Comparison of ENCODE assay signal across 8 cellular contexts in the genomic region with DNA sequence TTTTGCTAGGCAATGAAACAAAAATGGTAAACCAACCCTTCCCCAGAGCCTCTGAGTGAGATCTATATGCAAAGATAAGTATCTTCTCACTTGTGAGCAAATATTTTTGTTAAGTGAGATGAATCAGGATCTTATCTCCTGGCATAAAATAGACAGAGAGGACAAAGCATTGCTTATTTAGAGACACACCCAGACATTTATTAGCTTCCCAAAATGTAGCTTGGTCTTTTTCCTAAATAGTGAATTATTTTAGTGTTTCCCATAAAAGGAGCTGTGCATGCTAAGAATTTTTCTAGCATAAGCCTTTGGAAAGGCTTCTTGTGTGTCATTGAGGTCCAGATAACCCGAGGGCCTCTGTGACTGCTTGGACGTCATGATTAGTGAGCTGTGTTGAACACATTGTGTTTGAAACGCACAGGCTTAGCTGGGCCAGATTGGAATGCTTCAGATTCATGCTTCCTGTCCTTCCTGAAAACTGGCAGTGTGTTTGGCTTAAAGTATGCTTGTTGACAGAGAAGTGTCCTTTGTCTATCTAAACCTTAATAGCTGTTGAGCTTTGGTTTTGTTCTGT. TPM values are rescaled to one million over a fixed set of nuclear protein-coding genes. Genes with fewer than 3 reads are reported as not detected.
DNase-seq lines count a peak whose midpoint lies in the region; ATAC-seq and TF ChIP-seq lines count a peak whose summit lies in the region.

No MANE protein-coding gene starts in this region.

- H3K9me3 ChIP-seq in muscle layer of duodenum (ENCODE audit: control insufficient read depth in 1 of 2, low read length in 2 of 2): no peaks in the 10 kb centered on the region

- DNase-seq in AG08395 (ENCODE audit: low spot score) (peak; percentile 93), NCI-H226 (peak; percentile 91), endothelial cell (ENCODE audit: low spot score) (peak; percentile 40), NCI-H446 treated with DMSO at 0.1 percent for 48 hours (lab: John Stamatoyannopoulos, UW) (no peak), HT-29 (ENCODE audit: low spot score) (no peak)

- H3K4me3 ChIP-seq in muscle layer of duodenum (ENCODE audit: low read depth in 1 of 2, low read length in 2 of 2): no peak overlapping the region

- peak overlapping the region; percentile 42 for H3K27ac ChIP-seq in muscle layer of duodenum (ENCODE audit: low read length)

- peaks cover 3 to 10% of the 10 kb centered on the region in 2 donors for H3K36me3 ChIP-seq in muscle layer of duodenum (ENCODE audit: control insufficient read depth in 1 of 2, insufficient read depth in 2 of 2, low read length in 2 of 2)

- ATAC-seq in GM18868 (IDR thresholded peaks at IDR 0.05; ENCODE audit: unreplicated experiment) (no peak), HG03175 (IDR thresholded peaks at IDR 0.05; ENCODE audit: unreplicated experiment) (no peak)

- TF ChIP-seq CTCF in endothelial cell (IDR thresholded peaks at IDR 0.05; ENCODE audit: unreplicated experiment): no peak

- H3K36me3 Mint-ChIP-seq in endothelial cell (ENCODE audit: low read depth, unreplicated experiment): peaks cover 31% of the 10 kb centered on the region

- no peaks in the 10 kb centered on the region for H3K9me3 Mint-ChIP-seq in endothelial cell (ENCODE audit: unreplicated experiment)

- H3K27me3 ChIP-seq in muscle layer of duodenum (ENCODE audit: low read depth, low read length): no peaks in the 10 kb centered on the region

- peak overlapping the region; percentile 93 for H3K27ac Mint-ChIP-seq in endothelial cell (ENCODE audit: unreplicated experiment)

- no peaks in the 10 kb centered on the region for H3K27me3 Mint-ChIP-seq in endothelial cell (ENCODE audit: unreplicated experiment)

- peaks cover 8 to 12% of the 10 kb centered on the region in 2 donors for H3K4me1 ChIP-seq in muscle layer of duodenum (ENCODE audit: control insufficient read depth in 1 of 2, insufficient read depth in 2 of 2, low read length in 2 of 2)

- no peak overlapping the region for H3K4me3 Mint-ChIP-seq in endothelial cell (ENCODE audit: unreplicated experiment)

- peaks cover 29% of the 10 kb centered on the region for H3K4me1 Mint-ChIP-seq in endothelial cell (ENCODE audit: unreplicated experiment)

RNA-seq across cellular contexts. Expression of gene MTHFD1L, which starts 16.5 kb away (rescaled TPM):
- total RNA-seq in endothelial cell (ENCODE audit: unreplicated experiment): 66.0 TPM
- 14.7 and 16.4 TPM in 2 replicates for total RNA-seq in HT-29 (2014; rRNA removed; shearing (Covaris generic))

Comparison
In these comparisons a context has a peak if more than half of its experiments do, and no peak if none do; other contexts are left out.
1. DNase-seq: peak in AG08395 (single experiment), NCI-H226 (single experiment) and endothelial cell (single experiment); none in NCI-H446 treated with DMSO at 0.1 percent for 48 hours (single experiment) and HT-29 (single experiment).